Comparison of ENCODE assay signal across 12 cellular contexts in the genomic region with DNA sequence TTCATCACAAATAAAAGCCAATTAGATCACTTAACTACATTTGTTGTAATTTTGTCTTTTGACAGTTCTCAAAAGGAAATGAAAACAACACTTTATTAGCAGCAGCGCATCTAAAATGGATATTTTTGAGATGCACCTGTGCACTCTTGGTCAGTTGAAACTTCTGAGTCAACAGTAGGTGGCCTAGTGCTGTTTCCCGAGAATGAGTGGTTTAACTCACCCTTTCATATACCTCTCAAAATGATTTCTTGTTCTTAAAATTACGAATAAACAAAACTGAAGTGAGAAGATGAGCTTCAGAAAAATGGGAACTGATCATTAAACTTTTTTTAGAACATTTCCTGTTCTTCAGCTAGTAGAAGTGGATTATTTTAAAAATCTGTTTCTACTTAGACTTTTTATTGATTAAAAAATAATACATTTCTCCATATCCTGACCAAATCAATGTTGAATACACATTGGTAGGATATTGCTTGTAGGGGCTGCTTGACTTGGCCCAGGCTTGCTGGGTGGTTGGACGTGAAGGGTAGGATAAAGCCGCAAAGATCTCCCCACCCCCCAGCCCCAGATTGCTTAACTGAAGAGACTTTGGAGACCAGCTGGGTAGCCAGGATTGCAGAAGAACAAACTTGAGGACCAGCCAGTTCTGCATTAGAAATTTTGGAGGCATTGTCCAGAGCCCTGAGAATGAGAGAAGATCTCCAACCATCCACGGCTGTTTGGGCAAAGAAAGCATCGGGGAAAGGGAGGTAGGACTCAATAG. TPM values are rescaled to one million over a fixed set of nuclear protein-coding genes. Genes with fewer than 3 reads are reported as not detected.
DNase-seq lines count a peak whose midpoint lies in the region; ATAC-seq and TF ChIP-seq lines count a peak whose summit lies in the region.
"Had no signal": no experiment of that assay in that cellular context is flagged by ENCODE, and none has a peak within 500 bp of the region (broad histone marks: within the 10 kb centered on the region; RNA-seq: fewer than 3 reads in every experiment).

No MANE protein-coding gene starts in this region.

- TF ChIP-seq POLR2A in esophagus muscularis mucosa (IDR thresholded peaks at IDR 0.05; ENCODE audit: low read depth) = no peak

- no peak overlapping the region for H2AFZ ChIP-seq in GM23338

- TF ChIP-seq CTCF in endodermal cell (conservative IDR thresholded peaks at IDR 0.05) (no peak), esophagus muscularis mucosa (IDR thresholded peaks at IDR 0.05) (no peak), GM23338 (conservative IDR thresholded peaks at IDR 0.05; ENCODE audit: low read depth in 2 of 2) (no peak)

- no peaks in the 10 kb centered on the region for H3K9me2 ChIP-seq in GM23338 (ENCODE audit: insufficient read depth)

- no peaks in the 10 kb centered on the region for H4K20me1 ChIP-seq in GM23338 (replicated peaks; ENCODE audit: insufficient read depth)
- H4K20me1 ChIP-seq: BLaER1 had no signal

- no peaks in the 10 kb centered on the region for H3K79me2 ChIP-seq in GM23338 (replicated peaks; ENCODE audit: insufficient read depth)

- no peaks in the 10 kb centered on the region for H3K27me3 ChIP-seq in endodermal cell (ENCODE audit: control insufficient read depth, insufficient read depth, low read length, poor library complexity, severe bottlenecking)
- no peaks in the 10 kb centered on the region for H3K27me3 ChIP-seq in esophagus muscularis mucosa
- H3K27me3 ChIP-seq in GM23338 (ENCODE audit: insufficient read depth) = no peaks in the 10 kb centered on the region
- H3K27me3 ChIP-seq: BLaER1, cardiac muscle cell had no signal

- no peaks in the 10 kb centered on the region for H3K9me3 Mint-ChIP-seq in endodermal cell
- H3K9me3 Mint-ChIP-seq in GM23338 = no peaks in the 10 kb centered on the region
- H3K9me3 Mint-ChIP-seq: neural crest cell had no signal

- no peaks in the 10 kb centered on the region for H3K4me1 ChIP-seq in endodermal cell (ENCODE audit: control insufficient read depth, insufficient read depth, low read length)
- H3K4me1 ChIP-seq in esophagus muscularis mucosa = peaks cover 9 to 24% (median 19%) of the 10 kb centered on the region in 4 donors
- H3K4me1 ChIP-seq in GM23338 (ENCODE audit: insufficient read depth) = no peaks in the 10 kb centered on the region
- H3K4me1 ChIP-seq: BLaER1 had no signal

- H3K27ac Mint-ChIP-seq in endodermal cell (no peak overlapping the region), GM23338 (no peak overlapping the region)

- no peak for TF ChIP-seq EP300 in esophagus muscularis mucosa (IDR thresholded peaks at IDR 0.05)

- H3K4me3 ChIP-seq in GM08714 (ENCODE audit: low read length) = peak overlapping the region; percentile 46; the same call in 1 of the 2 replicates
- no peak overlapping the region for H3K4me3 ChIP-seq in endodermal cell (ENCODE audit: low read length)
- H3K4me3 ChIP-seq in esophagus muscularis mucosa = no peak overlapping the region
- H3K4me3 ChIP-seq in GM23338 = no peak overlapping the region
- H3K4me3 ChIP-seq: BLaER1, cardiac muscle cell had no signal

- no peak overlapping the region for H3K27ac ChIP-seq in endodermal cell (ENCODE audit: low read depth, low read length)
- H3K27ac ChIP-seq in esophagus muscularis mucosa (replicated peaks in 1 of 4) = no peak overlapping the region
- H3K27ac ChIP-seq in GM23338 (ENCODE audit: low read depth) = no peak overlapping the region
- H3K27ac ChIP-seq: BLaER1, cardiac muscle cell had no signal

- peak; percentile 70 for ATAC-seq in GM19372 (IDR thresholded peaks at IDR 0.05; ENCODE audit: low read depth, unreplicated experiment)
- ATAC-seq in HG02973 (IDR thresholded peaks at IDR 0.05; ENCODE audit: unreplicated experiment) = peak; percentile 72
- no peak for ATAC-seq in GM23338

- H3K36me3 ChIP-seq in endodermal cell (ENCODE audit: control insufficient read depth, insufficient read depth, low read length) = no peaks in the 10 kb centered on the region
- H3K36me3 ChIP-seq in esophagus muscularis mucosa = no peaks in the 10 kb centered on the region
- no peaks in the 10 kb centered on the region for H3K36me3 ChIP-seq in GM23338 (ENCODE audit: insufficient read depth)
- H3K36me3 ChIP-seq: BLaER1, cardiac muscle cell had no signal

- H3K4me1 Mint-ChIP-seq in endodermal cell (no peaks in the 10 kb centered on the region), GM23338 (no peaks in the 10 kb centered on the region)

- H3K36me3 Mint-ChIP-seq in endodermal cell (ENCODE audit: low read depth) (no peaks in the 10 kb centered on the region), GM23338 (ENCODE audit: low read depth) (no peaks in the 10 kb centered on the region)

- H3K9ac ChIP-seq in endodermal cell (ENCODE audit: extremely low read depth, low read length, poor library complexity, severe bottlenecking) = no peak overlapping the region
- H3K9ac ChIP-seq: BLaER1 had no signal

- H3F3A ChIP-seq in GM23338 (replicated peaks; ENCODE audit: low read depth) = no peaks in the 10 kb centered on the region

- DNase-seq in NOMO-1 (lab: John Stamatoyannopoulos, UW; ENCODE audit: unreplicated experiment in 2 of 2) (peak; percentile 56 to 78), AG20443 (ENCODE audit: low spot score) (no peak), endodermal cell (no peak), esophagus muscularis mucosa (ENCODE audit: extremely low spot score) (no peak), GM23338 (ENCODE audit: low spot score) (no peak)
- DNase-seq: NCI-H748 treated with DMSO at 0.1 percent for 48 hours had no signal

- no peaks in the 10 kb centered on the region for H3K9me3 ChIP-seq in endodermal cell (ENCODE audit: control insufficient read depth, low read length)
- H3K9me3 ChIP-seq in esophagus muscularis mucosa = no peaks in the 10 kb centered on the region
- H3K9me3 ChIP-seq: BLaER1 had no signal

- H3K27me3 Mint-ChIP-seq in endodermal cell (ENCODE audit: insufficient read depth) = no peaks in the 10 kb centered on the region
- peaks cover 1% of the 10 kb centered on the region for H3K27me3 Mint-ChIP-seq in GM23338 (ENCODE audit: insufficient read depth, low read depth, poor library complexity)

- H3K4me2 ChIP-seq in GM23338 = no peak overlapping the region
- H3K4me2 ChIP-seq: BLaER1 had no signal

- WGBS in endodermal cell (ENCODE audit: insufficient coverage in 1 of 2, insufficient read length in 1 of 2), 2 experiments = 99 to 100% methylated on average over 4 to 7 of the region's 7 CpGs
- 92% methylated on average over 7 of the region's 7 CpGs for WGBS in esophagus muscularis mucosa

- no peak overlapping the region for H3K4me3 Mint-ChIP-seq in endodermal cell
- H3K4me3 Mint-ChIP-seq in GM23338 = no peak overlapping the region
- H3K4me3 Mint-ChIP-seq: neural crest cell had no signal

- intact Hi-C loops in esophagus muscularis mucosa (cut with DNase I) = no loop called here

TF ChIP-seq in GM23338, 12 proteins besides CTCF, POLR2A, EP300 and RAD21 (continues in another document):
- no peak for TF ChIP-seq STAT1 (IDR thresholded peaks at IDR 0.05; ENCODE audit: unreplicated experiment)

RNA-seq across cellular contexts. Expression of a gene that starts 22.3 kb away (rescaled TPM):
- total RNA-seq in endodermal cell (10 to 100 TPM; 33.2 to 78.3 TPM), esophagus muscularis mucosa (100 to 1,000 TPM in 1 of 4 donors, 10 to 100 TPM in 3; 64.6 to 102 (median 82.4) TPM)
- 30.1 TPM for polyA plus RNA-seq in endodermal cell (2013, experiment 1 of 2)
- 28.9 TPM for polyA plus RNA-seq in endodermal cell (2013, experiment 2 of 2)
- total RNA-seq in GM23338 (2014; rRNA removed; shearing (Covaris generic)) = 56.5 and 59.7 TPM in 2 replicates
- polyA plus RNA-seq in GM23338 (2016; fragmentation: Nextera tagmentation; extraction: Ambion mirVana) = 28.9 and 31.0 TPM in 2 replicates

Comparison
In these comparisons a context has a peak if more than half of its experiments do, and no peak if none do; other contexts are left out.
1. DNase-seq: peak in NOMO-1 (2 of 2); none in AG20443 (single experiment), endodermal cell (single experiment), esophagus muscularis mucosa (single experiment) and GM23338 (single experiment).